In genomic region chr3:190121061-190121765, GRCh38 we compare ENCODE assay signal across 8 cellular contexts. TPM values are rescaled to one million over a fixed set of nuclear protein-coding genes. Genes with fewer than 3 reads are reported as not detected.
DNase-seq lines count a peak whose midpoint lies in the region; ATAC-seq and TF ChIP-seq lines count a peak whose summit lies in the region.
"Had no signal": no experiment of that assay in that cellular context is flagged by ENCODE, and none has a peak within 500 bp of the region (broad histone marks: within the 10 kb centered on the region; RNA-seq: fewer than 3 reads in every experiment).

No MANE protein-coding gene starts in this region.

- H3K27ac ChIP-seq in HUES6 (ENCODE audit: low read depth, low read length) (peak overlapping the region; percentile 55; the same call in 1 of the 2 replicates), substantia nigra (ENCODE audit: low read depth, low read length, poor library complexity, severe bottlenecking) (peak overlapping the region; percentile 77)

- ATAC-seq in GM21423 (IDR thresholded peaks at IDR 0.05; ENCODE audit: unreplicated experiment): no peak

- peaks cover 18% of the 10 kb centered on the region for H3K27me3 Mint-ChIP-seq in brain

- peak overlapping the region; percentile 73 for H3K4me3 ChIP-seq in HUES6 (ENCODE audit: low read depth, low read length)
- H3K4me3 ChIP-seq in kidney epithelial cell (ENCODE audit: low read depth, low read length): peak overlapping the region; percentile 86

- H3K9ac ChIP-seq in HUES6 (ENCODE audit: low read length): peak overlapping the region; percentile 89

- peaks cover 0 to 3% (median 0%) of the 10 kb centered on the region in 5 experiments for H3K9me3 Mint-ChIP-seq in brain

- H3K4me1 ChIP-seq in HUES6 (ENCODE audit: control insufficient read depth, insufficient read depth, low read length): peaks cover 35% of the 10 kb centered on the region

- H3K9me3 ChIP-seq in HUES6 (ENCODE audit: control insufficient read depth, insufficient read depth, low read depth, low read length): no peaks in the 10 kb centered on the region

- DNase-seq in kidney epithelial cell (ENCODE audit: low read depth) (no peak), substantia nigra (lab: John Stamatoyannopoulos, UW) (peak in 2 of 49 donors; percentile 4 to 6), iPS-NIHi11 (ENCODE audit: low spot score) (no peak), globus pallidus (ENCODE audit: low spot score) (no peak)

- H3K27me3 ChIP-seq in HUES6 (ENCODE audit: control insufficient read depth, insufficient read depth, low read length) (peaks cover 14% of the 10 kb centered on the region; the same call in 1 of the 2 replicates), kidney epithelial cell (ENCODE audit: control insufficient read depth, insufficient read depth, low read length) (no peaks in the 10 kb centered on the region)

- H3K36me3 Mint-ChIP-seq in brain: no peaks in the 10 kb centered on the region

- peak overlapping the region; percentile 79 to 91 (median 83) for H3K4me3 Mint-ChIP-seq in brain

- H3K27ac Mint-ChIP-seq in brain: peak overlapping the region in 2 of 5 experiments; percentile 24 to 75

- no peaks in the 10 kb centered on the region for H3K36me3 ChIP-seq in HUES6 (ENCODE audit: control insufficient read depth, insufficient read depth, low read length)
- H3K36me3 ChIP-seq in kidney epithelial cell (ENCODE audit: control insufficient read depth, insufficient read depth, low read length): no peaks in the 10 kb centered on the region

- peaks cover 47% of the 10 kb centered on the region for H3K4me1 Mint-ChIP-seq in brain

- TF ChIP-seq CTCF in brain (conservative IDR thresholded peaks at IDR 0.05) (peak in 1 of 2 experiments; percentile 5), kidney epithelial cell (IDR thresholded peaks at IDR 0.05; ENCODE audit: insufficient read depth, low read length, poor library complexity, severe bottlenecking) (no peak)

RNA-seq across cellular contexts. Expression of gene P3H2, which starts 0.5 kb away (rescaled TPM):
- 1.0 TPM for polyA plus RNA-seq in brain (ENCODE audit: insufficient read depth, low read depth, low replicate concordance)
- total RNA-seq in kidney epithelial cell: 27.8 and 34.2 TPM in 2 replicates
- total RNA-seq: activated CD8-positive, alpha-beta memory T cell treated with anti-CD3 and anti-CD28 coated beads for 36 hours had no signal
